8 cellular contexts compared by ENCODE assay signal in genomic region chr1:46303872-46304326, GRCh38. TPM values are rescaled to one million over a fixed set of nuclear protein-coding genes. Genes with fewer than 3 reads are reported as not detected.
DNase-seq lines count a peak whose midpoint lies in the region; ATAC-seq and TF ChIP-seq lines count a peak whose summit lies in the region.

No MANE protein-coding gene starts in this region.

- H3K36me3 ChIP-seq in heart left ventricle (peaks cover 0 to 22% (median 4%) of the 10 kb centered on the region in 9 donors), lower lobe of right lung (peaks cover 8% of the 10 kb centered on the region), uterus (no peaks in the 10 kb centered on the region)

- WGBS in heart left ventricle, 4 donors: 0 to 1% (median 0%) methylated on average over 13 to 14 of the region's 14 CpGs

- H3K9me3 ChIP-seq in heart left ventricle (no peaks in the 10 kb centered on the region), lower lobe of right lung (no peaks in the 10 kb centered on the region), uterus (no peaks in the 10 kb centered on the region)

- DNase-seq in heart left ventricle (no peak), Right ventricle myocardium superior (no peak), astrocyte of the spinal cord (ENCODE audit: low read depth, low spot score) (no peak), lower lobe of right lung (no peak), uterus (no peak), DMS153 treated with DMSO at 0.1 percent for 48 hours (lab: John Stamatoyannopoulos, UW; ENCODE audit: unreplicated experiment) (no peak)

- peak overlapping the region; percentile 93 to 100 (median 98) for H3K27ac ChIP-seq in heart left ventricle
- H3K27ac ChIP-seq in lower lobe of right lung: peak overlapping the region; percentile 99
- H3K27ac ChIP-seq in uterus: peak overlapping the region; percentile 95 to 96

- H3K4me3 ChIP-seq in heart left ventricle: peak overlapping the region; percentile 48 to 96 (median 90)
- H3K4me3 ChIP-seq in astrocyte of the spinal cord (ENCODE audit: low read depth, low read length): peak overlapping the region; percentile 87
- H3K4me3 ChIP-seq in lower lobe of right lung: peak overlapping the region; percentile 98
- peak overlapping the region; percentile 79 to 85 for H3K4me3 ChIP-seq in uterus

- H3K4me1 ChIP-seq in heart left ventricle: peaks cover 8 to 76% (median 61%) of the 10 kb centered on the region in 12 donors
- peaks cover 40% of the 10 kb centered on the region for H3K4me1 ChIP-seq in lower lobe of right lung
- H3K4me1 ChIP-seq in uterus: peaks cover 10 to 17% of the 10 kb centered on the region in 2 donors

- no peak for ATAC-seq in heart left ventricle
- ATAC-seq in Right ventricle myocardium superior (ENCODE audit: poor library complexity): no peak
- ATAC-seq in lower lobe of right lung: peak in 1 of 2 donors; percentile 0
- ATAC-seq in GM18909 (IDR thresholded peaks at IDR 0.05; ENCODE audit: poor library complexity, unreplicated experiment): no peak
- ATAC-seq in HG03354 (IDR thresholded peaks at IDR 0.05; ENCODE audit: poor library complexity, severe bottlenecking, unreplicated experiment): no peak

- in situ Hi-C loops in astrocyte of the spinal cord (cut with HindIII; ENCODE audit: low sequenced_read_pairs): no loop called here

- TF ChIP-seq CTCF in heart left ventricle (IDR thresholded peaks at IDR 0.05) (no peak), astrocyte of the spinal cord (IDR thresholded peaks at IDR 0.05; ENCODE audit: low read depth, low read length) (no peak), lower lobe of right lung (IDR thresholded peaks at IDR 0.05) (no peak), uterus (IDR thresholded peaks at IDR 0.05) (no peak)

- no peaks in the 10 kb centered on the region for H3K27me3 ChIP-seq in heart left ventricle
- H3K27me3 ChIP-seq in lower lobe of right lung (ENCODE audit: low read depth): no peaks in the 10 kb centered on the region
- no peaks in the 10 kb centered on the region for H3K27me3 ChIP-seq in uterus

- intact Hi-C loops in heart left ventricle (cut with DNase I) (loop anchor here (2.0 to 10.0 kb wide), 5 partner anchors 37 to 59 kb away; partner anchors contain the start of genes NSUN4 (in 8 of the 10) and RAD54L (in 2 of the 10)), Right ventricle myocardium superior (cut with DNase I) (loop anchor here (5.0 kb wide), 1 partner anchor 38 kb away; the partner anchor contains the start of gene NSUN4), lower lobe of right lung (cut with DNase I) (no loop called here), uterus (cut with DNase I; ENCODE audit: low total_unique reads) (no loop called here)

- TF ChIP-seq POLR2A in heart left ventricle (IDR thresholded peaks at IDR 0.05): no peak
- no peak for TF ChIP-seq POLR2A in uterus (IDR thresholded peaks at IDR 0.05)

RNA-seq across cellular contexts. Expression of gene UQCRH, which starts 0.4 kb away (rescaled TPM):
- total RNA-seq in heart left ventricle: 1,000 to 10,000 TPM in 3 of 9 donors, 100 to 1,000 TPM in 6; 622 to 2,380 (median 940) TPM
- 1,000 to 10,000 TPM; 1,451 to 2,138 TPM for polyA plus RNA-seq in heart left ventricle
- total RNA-seq in Right ventricle myocardium superior: 1,143 TPM
- 157 TPM for total RNA-seq in lower lobe of right lung
- 100 to 1,000 TPM; 111 to 354 (median 296) TPM for total RNA-seq in uterus

RNA-seq across cellular contexts. Expression of gene LRRC41, which starts 0.5 kb away (rescaled TPM):
- 10 to 100 TPM; 34.7 to 60.5 (median 45.8) TPM for total RNA-seq in heart left ventricle
- polyA plus RNA-seq in heart left ventricle: 10 to 100 TPM; 17.4 to 31.7 TPM
- 33.6 TPM for total RNA-seq in Right ventricle myocardium superior
- 47.6 TPM for total RNA-seq in lower lobe of right lung
- total RNA-seq in uterus: 10 to 100 TPM; 26.8 to 87.2 (median 60.3) TPM

RNA-seq across cellular contexts. Expression of gene NSUN4, which starts 36.7 kb away (rescaled TPM):
- total RNA-seq in heart left ventricle: 10 to 100 TPM in 8 of 9 donors, 1 to 10 TPM in 1; 8.9 to 18.3 (median 14.0) TPM
- 10 to 100 TPM in 1 of 2 donors, 1 to 10 TPM in 1; 9.0 to 15.3 TPM for polyA plus RNA-seq in heart left ventricle
- total RNA-seq in Right ventricle myocardium superior: 15.5 TPM
- total RNA-seq in lower lobe of right lung: 26.9 TPM
- total RNA-seq in uterus: 10 to 100 TPM in 3 of 4 donors, 1 to 10 TPM in 1; 1.0 to 42.4 (median 23.2) TPM

RNA-seq across cellular contexts. Expression of gene RAD54L, which starts 56.3 kb away (rescaled TPM):
- total RNA-seq in heart left ventricle (1 to 10 TPM in 4 of 9 donors, under 1 TPM in 4, not detected in 1; 0.44 to 4.0 (median 0.87) TPM), Right ventricle myocardium superior (0.48 TPM), lower lobe of right lung (1.7 TPM), uterus (1 to 10 TPM in 2 of 4 donors, not detected in 2; 1.2 to 7.3 TPM)
- polyA plus RNA-seq in heart left ventricle: under 1 TPM; 0.30 to 0.33 TPM

Comparison
In these comparisons a context has a peak if more than half of its experiments do, and no peak if none do; other contexts are left out.
1. intact Hi-C loops: an anchor here in heart left ventricle (2.0 to 10.0 kb wide) and Right ventricle myocardium superior (5.0 kb wide); none called in lower lobe of right lung and uterus.